Comparison of ENCODE assay signal across 9 cellular contexts in genomic region chr7:121372376-121373024, GRCh38. TPM values are rescaled to one million over a fixed set of nuclear protein-coding genes. Genes with fewer than 3 reads are reported as not detected.
DNase-seq lines count a peak whose midpoint lies in the region; ATAC-seq and TF ChIP-seq lines count a peak whose summit lies in the region.
"Had no signal": no experiment of that assay in that cellular context is flagged by ENCODE, and none has a peak within 500 bp of the region (broad histone marks: within the 10 kb centered on the region; RNA-seq: fewer than 3 reads in every experiment).

No MANE protein-coding gene starts in this region.

- no peaks in the 10 kb centered on the region for H3K36me3 ChIP-seq in CD8-positive, alpha-beta T cell (ENCODE audit: insufficient read depth, low read length)
- H3K36me3 ChIP-seq in transverse colon: no peaks in the 10 kb centered on the region

- H3K36me3 Mint-ChIP-seq in CD8-positive, alpha-beta T cell: peaks cover 54% of the 10 kb centered on the region
- peaks cover 16% of the 10 kb centered on the region for H3K36me3 Mint-ChIP-seq in effector memory CD8-positive, alpha-beta T cell (ENCODE audit: insufficient read depth)

- peak overlapping the region; percentile 16 for H3K27ac Mint-ChIP-seq in CD8-positive, alpha-beta T cell
- peak overlapping the region; percentile 60 to 85 for H3K27ac Mint-ChIP-seq in effector memory CD8-positive, alpha-beta T cell

- no peak for TF ChIP-seq EP300 in transverse colon (IDR thresholded peaks at IDR 0.05; ENCODE audit: low read depth)

- no peaks in the 10 kb centered on the region for H3K9me3 ChIP-seq in CD8-positive, alpha-beta T cell (ENCODE audit: low read length)
- no peaks in the 10 kb centered on the region for H3K9me3 ChIP-seq in transverse colon
- H3K9me3 ChIP-seq: lower lobe of right lung had no signal

- POLR2A ChIA-PET in CD8-positive, alpha-beta T cell (lab: Charles Lee): interaction anchor here (0.9 to 1.9 kb wide), 4 partner anchors 11 to 175 kb away, joined by 3 to 5 read pairs (median 4); no protein-coding TSS in a partner anchor

- H3K27ac ChIP-seq in CD8-positive, alpha-beta T cell (ENCODE audit: low read depth, low read length): no peak overlapping the region
- H3K27ac ChIP-seq in transverse colon: peak overlapping the region in 1 of 4 donors; percentile 38
- H3K27ac ChIP-seq: lower lobe of right lung had no signal

- 55 to 80% methylated on average over 2 of the region's 2 CpGs for WGBS in transverse colon (ENCODE audit: low coverage in 1 of 2), 2 donors

- H3K4me3 ChIP-seq in CD8-positive, alpha-beta T cell (ENCODE audit: low read depth, low read length): no peak overlapping the region
- H3K4me3 ChIP-seq in transverse colon: no peak overlapping the region
- H3K4me3 ChIP-seq: lower lobe of right lung had no signal

- CTCF ChIA-PET in CD8-positive, alpha-beta T cell (lab: Charles Lee): interaction anchor here (0.7 to 3.3 kb wide), 5 partner anchors 14 to 175 kb away, joined by 3 to 21 read pairs (median 4); partner anchors contain the start of gene FAM3C

- TF ChIP-seq POLR2A in erythroblast (IDR thresholded peaks at IDR 0.05; ENCODE audit: low read length) (no peak), transverse colon (IDR thresholded peaks at IDR 0.05) (no peak)

- ATAC-seq in CD8-positive, alpha-beta T cell: peak; percentile 44
- ATAC-seq in GM19455 (IDR thresholded peaks at IDR 0.05; ENCODE audit: unreplicated experiment) (peak; percentile 93), HG03378 (IDR thresholded peaks at IDR 0.05; ENCODE audit: unreplicated experiment) (peak; percentile 95)
- ATAC-seq in effector memory CD8-positive, alpha-beta T cell (replicated peaks): peak; percentile 86

- intact Hi-C loops in CD8-positive, alpha-beta T cell (cut with DNase I, micrococcal nuclease): no loop called here
- intact Hi-C loops in transverse colon (cut with DNase I; ENCODE audit: low total_unique reads): no loop called here

- H3K27me3 Mint-ChIP-seq in CD8-positive, alpha-beta T cell (ENCODE audit: low read depth): no peaks in the 10 kb centered on the region
- H3K27me3 Mint-ChIP-seq in effector memory CD8-positive, alpha-beta T cell: no peaks in the 10 kb centered on the region

- in situ Hi-C loops in transverse colon (cut with MboI; ENCODE audit: low pct_ligation_motif_present in 1 of 4, low pct_unique_long_range_greater_than_20kb in 1 of 4, low sequenced_read_pairs in 3 of 4): loop anchor here (10.0 to 25.0 kb wide), 2 partner anchors 172 to 615 kb away; no protein-coding TSS in a partner anchor

- H3K4me3 Mint-ChIP-seq in CD8-positive, alpha-beta T cell: no peak overlapping the region
- peak overlapping the region; percentile 35 to 61 for H3K4me3 Mint-ChIP-seq in effector memory CD8-positive, alpha-beta T cell

- no peaks in the 10 kb centered on the region for H3K27me3 ChIP-seq in CD8-positive, alpha-beta T cell (ENCODE audit: insufficient read depth, low read length)
- H3K27me3 ChIP-seq in transverse colon: no peaks in the 10 kb centered on the region

- no peak for DNase-seq in CD8-positive, alpha-beta T cell
- no peak for DNase-seq in effector memory CD8-positive, alpha-beta T cell
- DNase-seq in erythroblast (lab: John Stamatoyannopoulos, UW) (no peak), GOT3 (lab: John Stamatoyannopoulos, UW) (no peak), transverse colon (no peak), AG20443 (ENCODE audit: low spot score) (no peak)
- DNase-seq: lower lobe of right lung had no signal

- no peaks in the 10 kb centered on the region for H3K9me3 Mint-ChIP-seq in CD8-positive, alpha-beta T cell
- no peaks in the 10 kb centered on the region for H3K9me3 Mint-ChIP-seq in effector memory CD8-positive, alpha-beta T cell

- no peak for TF ChIP-seq CTCF in CD8-positive, alpha-beta T cell (IDR thresholded peaks at IDR 0.05)
- TF ChIP-seq CTCF in transverse colon (IDR thresholded peaks at IDR 0.05): no peak

- H3K4me1 Mint-ChIP-seq in CD8-positive, alpha-beta T cell (ENCODE audit: low read depth): peaks cover 29% of the 10 kb centered on the region
- H3K4me1 Mint-ChIP-seq in effector memory CD8-positive, alpha-beta T cell (ENCODE audit: low read depth in 2 of 2): peaks cover 20 to 24% of the 10 kb centered on the region in 2 donors

- H3K4me1 ChIP-seq in CD8-positive, alpha-beta T cell (ENCODE audit: insufficient read depth, low read length): no peaks in the 10 kb centered on the region
- peaks cover 0 to 18% (median 5%) of the 10 kb centered on the region in 4 donors for H3K4me1 ChIP-seq in transverse colon

RNA-seq across cellular contexts. Expression of gene FAM3C, which starts 23.6 kb away (rescaled TPM):
- 10 to 100 TPM; 11.7 to 11.9 TPM for total RNA-seq in CD8-positive, alpha-beta T cell
- total RNA-seq in transverse colon: 10 to 100 TPM in 3 of 4 donors, 1 to 10 TPM in 1; 9.0 to 48.9 (median 33.6) TPM

RNA-seq across cellular contexts. Expression of gene WNT16, which starts 43.7 kb away (rescaled TPM):
- total RNA-seq in CD8-positive, alpha-beta T cell: not detected
- total RNA-seq in transverse colon: under 1 TPM in 1 of 4 donors, not detected in 3; 0.32 TPM
- total RNA-seq: lower lobe of right lung had no signal

Comparison
In these comparisons a context has a peak if more than half of its experiments do, and no peak if none do; other contexts are left out.
1. ATAC-seq: peak in every context shown above with its lines; median percentile 95 in HG03378; 93 in GM19455; 86 in effector memory CD8-positive, alpha-beta T cell; 44 in CD8-positive, alpha-beta T cell.